15 cellular contexts compared by ENCODE assay signal in the genomic region with DNA sequence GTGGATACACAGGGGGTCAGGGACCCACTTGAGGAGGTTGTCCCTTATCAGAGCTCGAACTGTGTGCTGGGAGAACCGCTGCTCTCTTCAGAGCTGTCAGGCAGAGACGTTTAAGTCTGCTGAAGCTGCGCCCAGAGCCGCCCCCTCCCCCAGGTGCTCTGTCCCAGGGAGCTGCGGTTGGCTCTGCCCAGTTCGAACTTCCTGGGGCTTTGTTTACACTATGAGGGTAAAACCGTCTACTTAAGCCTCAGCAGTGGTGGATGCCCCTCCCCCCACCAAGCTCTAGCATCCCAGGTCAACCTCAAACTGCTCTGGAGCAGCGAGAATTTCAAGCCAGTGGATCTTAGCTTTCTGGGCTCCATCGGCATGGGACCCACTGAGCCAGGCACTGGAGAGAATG. TPM values are rescaled to one million over a fixed set of nuclear protein-coding genes. Genes with fewer than 3 reads are reported as not detected.
A peak's percentile ranks its signal among the peaks of the same experiment; 100 is the strongest.
DNase-seq lines count a peak whose midpoint lies in the region; ATAC-seq, FAIRE-seq and TF ChIP-seq lines count a peak whose summit lies in the region.
"Had no signal": no experiment of that assay in that cellular context is flagged by ENCODE, and none has a peak within 500 bp of the region (broad histone marks: within the 10 kb centered on the region; RNA-seq: fewer than 3 reads in every experiment).

No MANE protein-coding gene starts in this region.

- intact Hi-C loops in K562 (cut with micrococcal nuclease) (no loop called here), HepG2 (cut with micrococcal nuclease; ENCODE audit: unreplicated experiment) (no loop called here)

- no peaks in the 10 kb centered on the region for H3K27me3 Mint-ChIP-seq in neural progenitor cell (ENCODE audit: insufficient read depth, low read depth)
- H3K27me3 Mint-ChIP-seq: CD8-positive, alpha-beta memory T cell had no signal

- TF ChIP-seq POLR2A in K562 (conservative IDR thresholded peaks at IDR 0.05): no peak
- TF ChIP-seq POLR2A in HepG2 (IDR thresholded peaks at IDR 0.05; ENCODE audit: insufficient read depth in 1 of 2, low read depth in 2 of 2, low read length in 2 of 2): no peak

- CTCF ChIA-PET in K562 (lab: Yijun Ruan, JAX; ENCODE audit: low intra/inter-chr PET ratio): no interaction called here
- CTCF ChIA-PET in HepG2 (lab: Yijun Ruan, JAX; ENCODE audit: low intra/inter-chr PET ratio, low total read pairs): no interaction called here

- H3K9ac ChIP-seq in K562 (ENCODE audit: insufficient read depth in 1 of 2, low read depth in 2 of 2, low read length in 2 of 2): peak overlapping the region in 1 of 2 experiments; percentile 58; a peak in 2 of 4 replicates
- no peak overlapping the region for H3K9ac ChIP-seq in neural progenitor cell
- no peak overlapping the region for H3K9ac ChIP-seq in HepG2 (ENCODE audit: insufficient read depth, low read depth, low read length)

- in situ Hi-C loops in K562 (cut with MboI) (no loop called here), HepG2 (cut with HindIII; ENCODE audit: extremely low pct_ligation_motif_present, low pct_unique_long_range_greater_than_20kb) (no loop called here)

- H4K20me1 ChIP-seq in K562 (replicated peaks; ENCODE audit: control insufficient read depth, insufficient read depth, low read length) (peaks cover 2% of the 10 kb centered on the region; the same call in 1 of the 2 replicates), neural progenitor cell (ENCODE audit: low read depth) (no peaks in the 10 kb centered on the region), HepG2 (ENCODE audit: insufficient read depth, low read length) (no peaks in the 10 kb centered on the region)

- POLR2A ChIA-PET in K562 (lab: Yijun Ruan, JAX): interaction anchor here (0.7 to 1.2 kb wide), 3 partner anchors 14 to 24 kb away, joined by 3 to 4 read pairs (median 3); no protein-coding TSS in a partner anchor
- POLR2A ChIA-PET in HepG2 (lab: Yijun Ruan, JAX): no interaction called here

- H3K4me3 ChIP-seq in Jurkat, Clone E6-1 (ENCODE audit: low read length): peak overlapping the region; percentile 24
- H3K4me3 ChIP-seq in K562 (no peak overlapping the region), neural progenitor cell (no peak overlapping the region), HepG2 (replicated peaks in 1 of 3; ENCODE audit: insufficient read depth in 1 of 3, low read depth in 2 of 3, low read length in 3 of 3) (no peak overlapping the region)
- H3K4me3 ChIP-seq: MG63 had no signal

- peak overlapping the region; percentile 43 for H2AFZ ChIP-seq in K562 (ENCODE audit: low read depth, low read length)
- no peak overlapping the region for H2AFZ ChIP-seq in neural progenitor cell (replicated peaks)
- no peak overlapping the region for H2AFZ ChIP-seq in HepG2 (ENCODE audit: low read length)

- peaks cover 6% of the 10 kb centered on the region for H3K9me1 ChIP-seq in K562 (ENCODE audit: control insufficient read depth, insufficient read depth, low read length)

- TF ChIP-seq EP300 in K562 (IDR thresholded peaks at IDR 0.05; ENCODE audit: low read length): no peak
- no peak for TF ChIP-seq EP300 in HepG2 (IDR thresholded peaks at IDR 0.05; ENCODE audit: low read depth in 2 of 2, low read length in 2 of 2)
- no peak for TF ChIP-seq EP300 in HepG2 (CRISPR knock-in tag; IDR thresholded peaks at IDR 0.05; ENCODE audit: borderline replicate concordance)

- H3K27ac ChIP-seq in K562 (ENCODE audit: extremely low read depth, low read depth, low read length) (peak overlapping the region; percentile 3; the same call in 2 of the 3 replicates), neural progenitor cell (no peak overlapping the region), HepG2 (ENCODE audit: extremely low read length, insufficient read depth, low read length) (no peak overlapping the region)

- ATAC-seq in K562: peak; percentile 80
- no peak for ATAC-seq in HepG2

- no peaks in the 10 kb centered on the region for H3K4me1 Mint-ChIP-seq in neural progenitor cell

- H3K79me2 ChIP-seq in K562 (ENCODE audit: control insufficient read depth, insufficient read depth, low read length) (peaks cover 3% of the 10 kb centered on the region; the same call in 2 of the 3 replicates), neural progenitor cell (ENCODE audit: low read depth) (peaks cover 47% of the 10 kb centered on the region), HepG2 (ENCODE audit: insufficient read depth, low read length) (no peaks in the 10 kb centered on the region)

- FAIRE-seq in K562 (lab: Jason Lieb, UNC): no peak
- FAIRE-seq in HepG2 (lab: Jason Lieb, UNC): no peak

- H3K36me3 Mint-ChIP-seq in neural progenitor cell: peaks cover 15% of the 10 kb centered on the region

- H3K9me3 Mint-ChIP-seq in neural progenitor cell: peaks cover 5% of the 10 kb centered on the region

- TF ChIP-seq CTCF in K562 (IDR thresholded peaks at IDR 0.05 in 2 of 3, conservative IDR thresholded peaks at IDR 0.05 in 1 of 3; ENCODE audit: insufficient read depth in 2 of 3, low read depth in 1 of 3, low read length in 3 of 3) (no peak), neural progenitor cell (IDR thresholded peaks at IDR 0.05) (no peak), HepG2 (CRISPR knock-in tag; IDR thresholded peaks at IDR 0.05) (no peak)

- H3K9me3 ChIP-seq in K562 (replicated peaks; ENCODE audit: control insufficient read depth, insufficient read depth, low read depth, low read length) (no peaks in the 10 kb centered on the region), neural progenitor cell (ENCODE audit: low read depth) (no peaks in the 10 kb centered on the region), HepG2 (ENCODE audit: low read length) (no peaks in the 10 kb centered on the region)

- DNase-seq in DMS153 (lab: John Stamatoyannopoulos, UW): peak; percentile 74
- peak; percentile 76 for DNase-seq in Jurkat, Clone E6-1 (ENCODE audit: low read depth, low spot score)
- peak in 1 of 4 experiments; percentile 49 for DNase-seq in K562 (ENCODE audit: extremely low read depth in 1 of 4, low spot score in 3 of 4)
- peak; percentile 52 for DNase-seq in neural progenitor cell (ENCODE audit: low spot score)
- no peak for DNase-seq in mucosa of gallbladder (ENCODE audit: low spot score)
- DNase-seq in HepG2 (ENCODE audit: low spot score): no peak
- DNase-seq in SHP77 (lab: John Stamatoyannopoulos, UW): no peak
- DNase-seq: AML-193; CD8-positive, alpha-beta memory T cell; DMS 273 treated with DMSO at 0.1 percent for 48 hours; EL; MG63; NCI-H1105; NCI-H187; NCI-H524 had no signal

- no peaks in the 10 kb centered on the region for H3K27me3 ChIP-seq in K562 (ENCODE audit: control insufficient read depth in 2 of 2, insufficient read depth in 2 of 2, low read length in 2 of 2)
- no peaks in the 10 kb centered on the region for H3K27me3 ChIP-seq in neural progenitor cell
- no peaks in the 10 kb centered on the region for H3K27me3 ChIP-seq in HepG2 (ENCODE audit: control insufficient read depth in 1 of 2, insufficient read depth in 2 of 2, low read length in 2 of 2)
- H3K27me3 ChIP-seq: MG63 had no signal

- no peak for TF ChIP-seq RAD21 in K562 (CRISPR knock-in tag; conservative IDR thresholded peaks at IDR 0.05 in 1 of 2, IDR thresholded peaks at IDR 0.05 in 1 of 2)
- no peak for TF ChIP-seq RAD21 in HepG2 (CRISPR knock-in tag; IDR thresholded peaks at IDR 0.05)

- BruUV-seq in K562 (replicated peaks; lab: Mats Ljungman, UMichigan) (no TSS peak), HepG2 (replicated peaks; lab: Mats Ljungman, UMichigan) (no TSS peak)

- H3K27ac Mint-ChIP-seq in neural progenitor cell: no peak overlapping the region
- H3K27ac Mint-ChIP-seq: CD8-positive, alpha-beta memory T cell had no signal

- H3F3A ChIP-seq in neural progenitor cell (ENCODE audit: low read depth): no peaks in the 10 kb centered on the region

- H3K4me1 ChIP-seq in K562 (replicated peaks in 1 of 2; ENCODE audit: control insufficient read depth in 2 of 2, insufficient read depth in 2 of 2, low read length in 2 of 2) (peaks cover 10 to 11% of the 10 kb centered on the region in 2 experiments), neural progenitor cell (peaks cover 10% of the 10 kb centered on the region), HepG2 (ENCODE audit: insufficient read depth, low read length) (no peaks in the 10 kb centered on the region)

- 33% methylated on average over 10 of the region's 10 CpGs for WGBS in K562 (ENCODE audit: insufficient coverage, low coverage, missing lambda C conversion rate)
- WGBS in HepG2 (ENCODE audit: low lambda C conversion rate): 87% methylated on average over 10 of the region's 10 CpGs

- no peak overlapping the region for H3K4me3 Mint-ChIP-seq in neural progenitor cell
- H3K4me3 Mint-ChIP-seq: CD8-positive, alpha-beta memory T cell had no signal

- H3K36me3 ChIP-seq in K562 (ENCODE audit: control insufficient read depth, insufficient read depth, low read length): peaks cover 15% of the 10 kb centered on the region; the same call in 2 of the 3 replicates
- no peaks in the 10 kb centered on the region for H3K36me3 ChIP-seq in neural progenitor cell
- peaks cover 2 to 9% of the 10 kb centered on the region in 2 experiments; a peak in 3 of 5 replicates for H3K36me3 ChIP-seq in HepG2 (replicated peaks in 1 of 2; ENCODE audit: control insufficient read depth in 1 of 2, insufficient read depth in 2 of 2, low read length in 2 of 2)

- H3K4me2 ChIP-seq in K562 (ENCODE audit: insufficient read depth, low read length) (peak overlapping the region; percentile 50), neural progenitor cell (peak overlapping the region; percentile 66), HepG2 (ENCODE audit: low read depth, low read length) (no peak overlapping the region)

RNA-seq across cellular contexts. Expression of gene SRD5A1, which starts 15.9 kb away (rescaled TPM):
- polyA plus RNA-seq in Jurkat, Clone E6-1 (2012; ENCODE audit: insufficient read depth, insufficient read length): 35.8 TPM
- total RNA-seq in K562 (2011; cell fraction: chromatin; rRNA removed; ENCODE audit: low replicate concordance): 18.5 and 18.8 TPM in 2 replicates
- 8.7 and 11.2 TPM in 2 replicates for total RNA-seq in K562 (2011; cell fraction: nucleolus; rRNA removed)
- 13.9 and 23.4 TPM in 2 replicates for total RNA-seq in K562 (2011; cell fraction: nucleoplasm; rRNA removed)
- total RNA-seq in K562 (2014; rRNA removed) (14.4 and 21.2 TPM in 2 replicates), K562 (2014; rRNA removed; fragmentation: Illumina TruSeq; extraction: Trizol) (6.7 and 9.7 TPM in 2 replicates), K562 (2015; rRNA removed; fragmentation: Illumina TruSeq; extraction: Trizol) (5.0 TPM in 2 replicates), K562 (2021) (22.1 and 22.2 TPM in 2 replicates), neural progenitor cell (ENCODE audit: low replicate concordance) (16.2 and 33.5 TPM in 2 replicates), mucosa of gallbladder (12.8 TPM), HepG2 (2016; rRNA removed; fragmentation: Illumina TruSeq; extraction: Trizol) (6.1 and 7.1 TPM in 2 replicates)
- polyA plus RNA-seq in K562 (2011; rRNA removed) (20.0 and 22.6 TPM in 2 replicates), K562 (2014; fragmentation: Illumina TruSeq; extraction: Trizol) (7.2 and 8.1 TPM in 2 replicates), K562 (2014; fragmentation: Nextera tagmentation; extraction: Ambion mirVana) (1 to 10 TPM; 1.3 to 1.8 TPM), K562 (2014; rRNA removed) (13.7 and 19.0 TPM in 2 replicates), HepG2 (2011; rRNA removed) (9.9 and 11.3 TPM in 2 replicates)
- polyA plus RNA-seq in K562 (2011; cell fraction: cytosol; rRNA removed): 16.3 and 47.6 TPM in 2 replicates
- 15.9 and 23.7 TPM in 2 replicates for polyA plus RNA-seq in K562 (2011; cell fraction: nucleus; rRNA removed)
- 7.2 and 11.9 TPM in 2 replicates for polyA plus RNA-seq in K562 (2012)
- polyA minus RNA-seq in K562 (2011; rRNA and poly(A)+ RNA removed): 7.1 and 8.6 TPM in 2 replicates
- 5.7 and 7.3 TPM in 2 replicates for polyA minus RNA-seq in K562 (2011; cell fraction: cytosol; rRNA and poly(A)+ RNA removed)
- polyA minus RNA-seq in K562 (2011; cell fraction: nucleus; rRNA and poly(A)+ RNA removed): 6.8 and 9.6 TPM in 2 replicates
- 2.8 and 4.1 TPM in 2 replicates for total RNA-seq in HepG2 (2016; cell fraction: cytosol; rRNA removed; fragmentation: Illumina TruSeq; extraction: Trizol; ENCODE audit: low read depth)
- 5.8 and 5.9 TPM in 2 replicates for total RNA-seq in HepG2 (2016; cell fraction: insoluble cytoplasmic fraction; rRNA removed; fragmentation: Illumina TruSeq; extraction: Trizol)
- 5.5 and 6.5 TPM in 2 replicates for total RNA-seq in HepG2 (2016; cell fraction: membrane; rRNA removed; fragmentation: Illumina TruSeq; extraction: Trizol)
- 4.9 and 7.7 TPM in 2 replicates for total RNA-seq in HepG2 (2016; cell fraction: nucleus; rRNA removed; fragmentation: Illumina TruSeq; extraction: Trizol)
- 7.8 and 8.2 TPM in 2 replicates for polyA plus RNA-seq in HepG2 (2011; cell fraction: cytosol; rRNA removed)
- 10.7 TPM in 2 replicates for polyA plus RNA-seq in HepG2 (2011; cell fraction: nucleus; rRNA removed)
- 4.4 and 4.9 TPM in 2 replicates for polyA plus RNA-seq in HepG2 (2012)
- 3.6 and 3.9 TPM in 2 replicates for polyA plus RNA-seq in HepG2 (2016; cell fraction: cytosol; fragmentation: Illumina TruSeq; extraction: Trizol; ENCODE audit: low read depth)
- polyA plus RNA-seq in HepG2 (2016; cell fraction: insoluble cytoplasmic fraction; fragmentation: Illumina TruSeq; extraction: Trizol; ENCODE audit: low read depth): 8.8 and 9.6 TPM in 2 replicates
- 6.4 and 6.8 TPM in 2 replicates for polyA plus RNA-seq in HepG2 (2016; cell fraction: membrane; fragmentation: Illumina TruSeq; extraction: Trizol; ENCODE audit: low read depth)
- 8.8 and 9.4 TPM in 2 replicates for polyA plus RNA-seq in HepG2 (2016; cell fraction: nucleus; fragmentation: Illumina TruSeq; extraction: Trizol; ENCODE audit: insufficient read depth, low read depth)
- polyA minus RNA-seq in HepG2 (2011; rRNA and poly(A)+ RNA removed; ENCODE audit: low replicate concordance): 19.3 and 93.8 TPM in 2 replicates
- 2.8 and 4.6 TPM in 2 replicates for polyA minus RNA-seq in HepG2 (2011; cell fraction: cytosol; rRNA and poly(A)+ RNA removed)
- 10.6 and 11.2 TPM in 2 replicates for polyA minus RNA-seq in HepG2 (2011; cell fraction: nucleus; rRNA and poly(A)+ RNA removed)

RNA-seq across cellular contexts. Expression of gene NSUN2, which starts 16.3 kb away (rescaled TPM):
- polyA plus RNA-seq in Jurkat, Clone E6-1 (2012; ENCODE audit: insufficient read depth, insufficient read length): 139 TPM
- total RNA-seq in K562 (2011; cell fraction: chromatin; rRNA removed; ENCODE audit: low replicate concordance): 302 and 367 TPM in 2 replicates
- total RNA-seq in K562 (2011; cell fraction: nucleolus; rRNA removed): 157 and 179 TPM in 2 replicates
- 204 and 221 TPM in 2 replicates for total RNA-seq in K562 (2011; cell fraction: nucleoplasm; rRNA removed)
- total RNA-seq in K562 (2014; rRNA removed) (138 and 161 TPM in 2 replicates), K562 (2014; rRNA removed; fragmentation: Illumina TruSeq; extraction: Trizol) (127 and 137 TPM in 2 replicates), K562 (2015; rRNA removed; fragmentation: Illumina TruSeq; extraction: Trizol) (122 and 124 TPM in 2 replicates), K562 (2021) (138 and 160 TPM in 2 replicates), neural progenitor cell (ENCODE audit: low replicate concordance) (54.0 and 65.4 TPM in 2 replicates), mucosa of gallbladder (37.1 TPM), HepG2 (2016; rRNA removed; fragmentation: Illumina TruSeq; extraction: Trizol) (69.1 and 71.4 TPM in 2 replicates)
- polyA plus RNA-seq in K562 (2011; rRNA removed) (97.8 and 118 TPM in 2 replicates), K562 (2014; fragmentation: Illumina TruSeq; extraction: Trizol) (158 and 167 TPM in 2 replicates), K562 (2014; fragmentation: Nextera tagmentation; extraction: Ambion mirVana) (10 to 100 TPM in 1 of 2 experiments, 1 to 10 TPM in 1; 9.2 to 13.6 TPM), K562 (2014; rRNA removed) (153 and 156 TPM in 2 replicates), HepG2 (2011; rRNA removed) (51.7 and 52.1 TPM in 2 replicates)
- 65.2 and 68.8 TPM in 2 replicates for polyA plus RNA-seq in K562 (2011; cell fraction: cytosol; rRNA removed)
- polyA plus RNA-seq in K562 (2011; cell fraction: nucleus; rRNA removed): 184 and 242 TPM in 2 replicates
- polyA plus RNA-seq in K562 (2012): 70.0 and 115 TPM in 2 replicates
- 89.1 and 113 TPM in 2 replicates for polyA minus RNA-seq in K562 (2011; rRNA and poly(A)+ RNA removed)
- 57.1 and 67.4 TPM in 2 replicates for polyA minus RNA-seq in K562 (2011; cell fraction: cytosol; rRNA and poly(A)+ RNA removed)
- 83.1 and 96.6 TPM in 2 replicates for polyA minus RNA-seq in K562 (2011; cell fraction: nucleus; rRNA and poly(A)+ RNA removed)
- 12.3 and 15.9 TPM in 2 replicates for total RNA-seq in HepG2 (2016; cell fraction: cytosol; rRNA removed; fragmentation: Illumina TruSeq; extraction: Trizol; ENCODE audit: low read depth)
- total RNA-seq in HepG2 (2016; cell fraction: insoluble cytoplasmic fraction; rRNA removed; fragmentation: Illumina TruSeq; extraction: Trizol): 58.5 and 66.7 TPM in 2 replicates
- 16.2 and 18.1 TPM in 2 replicates for total RNA-seq in HepG2 (2016; cell fraction: membrane; rRNA removed; fragmentation: Illumina TruSeq; extraction: Trizol)
- total RNA-seq in HepG2 (2016; cell fraction: nucleus; rRNA removed; fragmentation: Illumina TruSeq; extraction: Trizol): 50.6 and 60.7 TPM in 2 replicates
- 24.9 and 27.2 TPM in 2 replicates for polyA plus RNA-seq in HepG2 (2011; cell fraction: cytosol; rRNA removed)
- polyA plus RNA-seq in HepG2 (2011; cell fraction: nucleus; rRNA removed): 138 and 148 TPM in 2 replicates
- 44.6 and 48.0 TPM in 2 replicates for polyA plus RNA-seq in HepG2 (2012)
- 2.3 and 3.1 TPM in 2 replicates for polyA plus RNA-seq in HepG2 (2016; cell fraction: cytosol; fragmentation: Illumina TruSeq; extraction: Trizol; ENCODE audit: low read depth)
- polyA plus RNA-seq in HepG2 (2016; cell fraction: insoluble cytoplasmic fraction; fragmentation: Illumina TruSeq; extraction: Trizol; ENCODE audit: low read depth): 59.3 and 62.8 TPM in 2 replicates
- polyA plus RNA-seq in HepG2 (2016; cell fraction: membrane; fragmentation: Illumina TruSeq; extraction: Trizol; ENCODE audit: low read depth): 7.1 and 8.4 TPM in 2 replicates
- polyA plus RNA-seq in HepG2 (2016; cell fraction: nucleus; fragmentation: Illumina TruSeq; extraction: Trizol; ENCODE audit: insufficient read depth, low read depth): 140 and 147 TPM in 2 replicates
- 25.9 and 113 TPM in 2 replicates for polyA minus RNA-seq in HepG2 (2011; rRNA and poly(A)+ RNA removed; ENCODE audit: low replicate concordance)
- polyA minus RNA-seq in HepG2 (2011; cell fraction: cytosol; rRNA and poly(A)+ RNA removed): 17.2 and 20.0 TPM in 2 replicates
- polyA minus RNA-seq in HepG2 (2011; cell fraction: nucleus; rRNA and poly(A)+ RNA removed): 82.3 and 82.4 TPM in 2 replicates

Comparison
In these comparisons a context has a peak if more than half of its experiments do, and no peak if none do; other contexts are left out.
1. DNase-seq: peak in DMS153 (single experiment), Jurkat, Clone E6-1 (single experiment) and neural progenitor cell (single experiment); none in mucosa of gallbladder (single experiment), HepG2 (single experiment) and SHP77 (0 of 2).